Comparison of ENCODE assay signal across 35 cellular contexts in genomic region chr4:129008096-129008495, GRCh38.
"Had no signal": no experiment of that assay in that cellular context is flagged by ENCODE, and none has a peak within 500 bp of the region (broad histone marks: within the 10 kb centered on the region; RNA-seq: fewer than 3 reads in every experiment).

No MANE protein-coding gene starts in this region.

- H3K4me3 ChIP-seq: MG63 had no signal

- DNase-seq: Kasumi-1, MG63, MM.1S, MV-4-11, NCI-H1048, NCI-H1092, NCI-H1092 treated with DMSO at 0.1 percent for 48 hours, NCI-H1105, NCI-H1105 treated with DMSO at 0.1 percent for 48 hours, NCI-H1417, NCI-H1417 treated with DMSO at 0.1 percent for 48 hours, NCI-H1436, NCI-H1436 treated with DMSO at 0.1 percent for 48 hours, NCI-H146, NCI-H1694, NCI-H1694 treated with DMSO at 0.1 percent for 48 hours, NCI-H187, NCI-H187 treated with DMSO at 0.1 percent for 48 hours, NCI-H1930, NCI-H2029, NCI-H2029 treated with DMSO at 0.1 percent for 48 hours, NCI-H2081, NCI-H2081 treated with DMSO at 0.1 percent for 48 hours, NCI-H2107, NCI-H2171, NCI-H2227 treated with DMSO at 0.1 percent for 48 hours, NCI-H226, NCI-H345, NCI-H446, NCI-H446 treated with DMSO at 0.1 percent for 48 hours, NCI-H510A, NCI-H510A treated with DMSO at 0.1 percent for 48 hours, NCI-H524, NCI-H524 treated with DMSO at 0.1 percent for 48 hours, NCI-H526 had no signal

- H3K36me3 ChIP-seq: MG63 had no signal

- H3K27me3 ChIP-seq: MG63 had no signal
